9 cellular contexts compared by ENCODE assay signal in genomic region chr10:72218756-72219155, GRCh38. TPM values are rescaled to one million over a fixed set of nuclear protein-coding genes. Genes with fewer than 3 reads are reported as not detected.
DNase-seq lines count a peak whose midpoint lies in the region; ATAC-seq, FAIRE-seq and TF ChIP-seq lines count a peak whose summit lies in the region.
"Had no signal": no experiment of that assay in that cellular context is flagged by ENCODE, and none has a peak within 500 bp of the region (broad histone marks: within the 10 kb centered on the region; RNA-seq: fewer than 3 reads in every experiment).

No MANE protein-coding gene starts in this region.

- H4K20me1 ChIP-seq in DND-41 (ENCODE audit: insufficient read depth, low read length) (peaks cover 8% of the 10 kb centered on the region), SU-DHL-6 (ENCODE audit: low read depth, low read length) (0 out of 2 replicates have a peak, but pooled peaks cover 3% of the 10 kb centered on the region), fibroblast of lung (ENCODE audit: control insufficient read depth, extremely low read depth, insufficient read depth, low read length) (no peaks in the 10 kb centered on the region), smooth muscle cell (ENCODE audit: low read depth) (no peaks in the 10 kb centered on the region)

- H3F3A ChIP-seq in SU-DHL-6 (ENCODE audit: insufficient read depth) (peaks cover 22% of the 10 kb centered on the region), smooth muscle cell (ENCODE audit: low read depth) (peaks cover 11% of the 10 kb centered on the region)

- H3K79me2 ChIP-seq in DND-41 (ENCODE audit: insufficient read depth, low read length) = peaks cover 83% of the 10 kb centered on the region
- H3K79me2 ChIP-seq in SU-DHL-6 (ENCODE audit: insufficient read depth, low read length) = peaks cover 52% of the 10 kb centered on the region
- peaks cover 12% of the 10 kb centered on the region for H3K79me2 ChIP-seq in fibroblast of lung (ENCODE audit: control insufficient read depth, insufficient read depth, low read length)
- H3K79me2 ChIP-seq in smooth muscle cell (ENCODE audit: low read depth) = peaks cover 54% of the 10 kb centered on the region

- TF ChIP-seq CTCF in DND-41 (IDR thresholded peaks at IDR 0.05; ENCODE audit: borderline replicate concordance, extremely low read depth, low read length, poor library complexity, severe bottlenecking) = no peak
- TF ChIP-seq CTCF in SU-DHL-6 (IDR thresholded peaks at IDR 0.05; ENCODE audit: insufficient read depth, low read length, poor library complexity, severe bottlenecking) = no peak
- no peak for TF ChIP-seq CTCF in fibroblast of lung (conservative IDR thresholded peaks at IDR 0.05 in 1 of 2, IDR thresholded peaks at IDR 0.05 in 1 of 2; ENCODE audit: low read depth in 1 of 2, low read length in 2 of 2)
- TF ChIP-seq CTCF in smooth muscle cell (IDR thresholded peaks at IDR 0.05; ENCODE audit: borderline replicate concordance, insufficient read depth, poor library complexity, severe bottlenecking) = no peak

- H3K36me3 ChIP-seq in DND-41 (ENCODE audit: insufficient read depth, low read length) (peaks cover 32% of the 10 kb centered on the region), SU-DHL-6 (ENCODE audit: low read length) (no peaks in the 10 kb centered on the region; the same call in 1 of the 2 replicates), fibroblast of lung (ENCODE audit: control insufficient read depth, insufficient read depth, low read length) (no peaks in the 10 kb centered on the region), smooth muscle cell (ENCODE audit: low read depth) (no peaks in the 10 kb centered on the region)

- no peak for ATAC-seq in DND-41 (ENCODE audit: insufficient read depth, low read depth)
- ATAC-seq in HG02973 (IDR thresholded peaks at IDR 0.05; ENCODE audit: unreplicated experiment) = no peak

- H3K9me3 ChIP-seq in DND-41 (ENCODE audit: insufficient read depth, low read length, severe bottlenecking) (no peaks in the 10 kb centered on the region), SU-DHL-6 (ENCODE audit: insufficient read depth, low read length) (no peaks in the 10 kb centered on the region), fibroblast of lung (ENCODE audit: control insufficient read depth, insufficient read depth, low read depth, low read length) (no peaks in the 10 kb centered on the region), smooth muscle cell (replicated peaks; ENCODE audit: low read depth) (no peaks in the 10 kb centered on the region)

- no peak overlapping the region for H2AFZ ChIP-seq in DND-41 (ENCODE audit: low read depth, low read length)
- H2AFZ ChIP-seq in SU-DHL-6 (ENCODE audit: low read depth, low read length, severe bottlenecking) = no peak overlapping the region
- H2AFZ ChIP-seq in fibroblast of lung (ENCODE audit: low read length) = no peak overlapping the region
- no peak overlapping the region for H2AFZ ChIP-seq in smooth muscle cell (ENCODE audit: low read depth)

- H3K27me3 ChIP-seq in DND-41 (ENCODE audit: insufficient read depth, low read length, poor library complexity) = no peaks in the 10 kb centered on the region
- H3K27me3 ChIP-seq in SU-DHL-6 (ENCODE audit: low read length) = no peaks in the 10 kb centered on the region
- no peaks in the 10 kb centered on the region for H3K27me3 ChIP-seq in fibroblast of lung (ENCODE audit: control insufficient read depth, insufficient read depth, low read length)
- no peaks in the 10 kb centered on the region for H3K27me3 ChIP-seq in smooth muscle cell (ENCODE audit: low read depth)

- no peak for TF ChIP-seq POLR2A in GM12892 (IDR thresholded peaks at IDR 0.05; ENCODE audit: low read depth, low read length)

- H3K9ac ChIP-seq in DND-41 (ENCODE audit: low read depth, low read length) (peak overlapping the region; percentile 7; the same call in 1 of the 2 replicates), SU-DHL-6 (ENCODE audit: low read length) (peak overlapping the region; percentile 16; the same call in 1 of the 2 replicates), fibroblast of lung (ENCODE audit: insufficient read depth, low read length) (no peak overlapping the region), smooth muscle cell (ENCODE audit: low read depth) (no peak overlapping the region)

- H3K4me1 ChIP-seq in DND-41 (ENCODE audit: insufficient read depth, low read length) (peaks cover 42% of the 10 kb centered on the region), fibroblast of lung (ENCODE audit: control insufficient read depth, extremely low read depth, insufficient read depth, low read length) (peaks cover 5% of the 10 kb centered on the region), smooth muscle cell (ENCODE audit: low read depth) (peaks cover 20% of the 10 kb centered on the region)

- H3K27ac ChIP-seq in DND-41 (ENCODE audit: low read length) (peak overlapping the region; percentile 36), SU-DHL-6 (ENCODE audit: low read depth, low read length) (peak overlapping the region; percentile 63), fibroblast of lung (ENCODE audit: insufficient read depth, low read length) (no peak overlapping the region), smooth muscle cell (ENCODE audit: low read depth) (peak overlapping the region; percentile 5)

- H3K4me3 ChIP-seq in DND-41 (ENCODE audit: low read depth in 1 of 2, low read length in 2 of 2) (no peak overlapping the region), SU-DHL-6 (ENCODE audit: insufficient read depth, low read length, poor library complexity, severe bottlenecking) (no peak overlapping the region), fibroblast of lung (replicated peaks in 1 of 4; ENCODE audit: control extremely low read depth in 1 of 4, insufficient read depth in 1 of 4, low read depth in 3 of 4, low read length in 4 of 4) (no peak overlapping the region), smooth muscle cell (no peak overlapping the region)

- no peaks in the 10 kb centered on the region for H3K9me2 ChIP-seq in SU-DHL-6 (replicated peaks; ENCODE audit: insufficient read depth, low read length)

- DNase-seq in DND-41 (no peak), fibroblast of lung (ENCODE audit: low read depth in 2 of 2) (no peak), smooth muscle cell (lab: John Stamatoyannopoulos, UW; ENCODE audit: unreplicated experiment) (no peak), GM12892 (ENCODE audit: insufficient read length) (no peak), NCI-H187 treated with DMSO at 0.1 percent for 48 hours (lab: John Stamatoyannopoulos, UW) (no peak), GM19239 (ENCODE audit: insufficient read length, low spot score) (no peak)
- DNase-seq: NCI-H1092 had no signal

- H3K4me2 ChIP-seq in DND-41 (ENCODE audit: insufficient read depth, low read length) (no peak overlapping the region), SU-DHL-6 (ENCODE audit: low read depth, low read length, poor library complexity, severe bottlenecking) (peak overlapping the region; percentile 99), fibroblast of lung (ENCODE audit: extremely low read depth, insufficient read depth, low read length) (peak overlapping the region; percentile 29), smooth muscle cell (no peak overlapping the region)

- no peak for FAIRE-seq in GM12892 (lab: Jason Lieb, UNC)
- FAIRE-seq in GM19239 (lab: Jason Lieb, UNC) = no peak

- WGBS in smooth muscle cell (ENCODE audit: low lambda C conversion rate) = 91% methylated on average over 3 of the region's 3 CpGs

RNA-seq across cellular contexts. Expression of gene ASCC1, which starts 2.7 kb away (rescaled TPM):
- 35.2 and 42.1 TPM in 2 replicates for total RNA-seq in fibroblast of lung
- polyA plus RNA-seq in fibroblast of lung = 36.1 and 40.2 TPM in 2 replicates
- polyA plus RNA-seq in fibroblast of lung (2012) = 26.2 and 26.4 TPM in 2 replicates
- polyA minus RNA-seq in fibroblast of lung (ENCODE audit: low replicate concordance) = 6.5 and 16.8 TPM in 2 replicates
- total RNA-seq in smooth muscle cell = 28.1 and 37.0 TPM in 2 replicates
- polyA plus RNA-seq in smooth muscle cell = 24.0 and 24.7 TPM in 2 replicates
- polyA plus RNA-seq in GM12892 (2012; ENCODE audit: missing spikeins) = 55.1 TPM

RNA-seq across cellular contexts. Expression of gene ANAPC16, which starts 2.9 kb away (rescaled TPM):
- 47.2 and 54.2 TPM in 2 replicates for total RNA-seq in fibroblast of lung
- polyA plus RNA-seq in fibroblast of lung = 46.0 and 73.6 TPM in 2 replicates
- 33.9 and 52.9 TPM in 2 replicates for polyA plus RNA-seq in fibroblast of lung (2012)
- 6.3 and 11.0 TPM in 2 replicates for polyA minus RNA-seq in fibroblast of lung (ENCODE audit: low replicate concordance)
- total RNA-seq in smooth muscle cell = 50.8 and 81.8 TPM in 2 replicates
- 76.4 and 80.8 TPM in 2 replicates for polyA plus RNA-seq in smooth muscle cell
- polyA plus RNA-seq in GM12892 (2012; ENCODE audit: missing spikeins) = 146 TPM

RNA-seq across cellular contexts. Expression of gene DDIT4, which starts 55.0 kb away (rescaled TPM):
- total RNA-seq in fibroblast of lung = 662 and 712 TPM in 2 replicates
- polyA plus RNA-seq in fibroblast of lung = 26.3 and 51.3 TPM in 2 replicates
- 41.9 and 71.5 TPM in 2 replicates for polyA plus RNA-seq in fibroblast of lung (2012)
- 16.6 and 31.2 TPM in 2 replicates for polyA minus RNA-seq in fibroblast of lung (ENCODE audit: low replicate concordance)
- 161 and 198 TPM in 2 replicates for total RNA-seq in smooth muscle cell
- polyA plus RNA-seq in smooth muscle cell = 248 and 299 TPM in 2 replicates
- polyA plus RNA-seq in GM12892 (2012; ENCODE audit: missing spikeins) = 158 TPM

Comparison
In these comparisons a context has a peak if more than half of its experiments do, and no peak if none do; other contexts are left out.
1. H3K4me2 ChIP-seq: peak in SU-DHL-6 (single experiment) and fibroblast of lung (single experiment); none in DND-41 (single experiment) and smooth muscle cell (single experiment).
2. H3K9ac ChIP-seq: peak in DND-41 (single experiment) and SU-DHL-6 (single experiment); none in fibroblast of lung (single experiment) and smooth muscle cell (single experiment).